In the genomic region with DNA sequence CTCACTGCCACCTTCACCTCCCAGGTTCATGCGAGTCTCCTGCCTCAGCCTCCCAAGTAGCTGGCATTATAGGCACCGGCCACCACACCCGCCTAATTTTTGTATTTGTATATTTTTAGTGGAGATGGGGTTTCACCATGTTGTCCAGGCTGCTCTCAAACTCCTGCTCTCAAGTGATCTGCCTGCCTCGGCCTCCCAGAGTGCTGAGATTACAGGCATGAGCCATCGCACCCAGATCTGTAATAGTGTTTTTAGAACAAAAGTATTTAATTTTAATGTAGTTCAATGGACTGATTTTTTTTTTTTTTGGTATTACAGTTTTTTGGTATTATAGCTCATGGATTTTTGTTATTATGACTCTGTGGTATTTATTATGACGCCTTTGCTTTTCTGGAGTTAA, we compare ENCODE assay signal across 31 cellular contexts.
"Had no signal": no experiment of that assay in that cellular context is flagged by ENCODE, and none has a peak within 500 bp of the region (broad histone marks: within the 10 kb centered on the region; RNA-seq: fewer than 3 reads in every experiment).

No MANE protein-coding gene starts in this region.

- H3K27me3 ChIP-seq: ascending aorta, brain microvascular endothelial cell, cardiac muscle cell, MG63, Peyer's patch had no signal

- H3K9me3 ChIP-seq: ascending aorta, MG63, Peyer's patch had no signal

- H3K27ac ChIP-seq: ascending aorta, brain microvascular endothelial cell, cardiac muscle cell, KMS-11, Peyer's patch had no signal

- DNase-seq: activated CD4-positive, alpha-beta T cell treated with anti-CD3 and anti-CD28 coated beads for 4 hours; activated CD4-positive, alpha-beta T cell treated with anti-CD3 and anti-CD28 coated beads, Interleukin-2, amount 50 U/mL, for 4 hours; activated CD8-positive, alpha-beta memory T cell treated with anti-CD3 and anti-CD28 coated beads, Interleukin-2, amount 50 U/mL, for 48 hours; activated CD8-positive, alpha-beta T cell treated with anti-CD3 and anti-CD28 coated beads, Interleukin-2, amount 10 ng/mL, durations not matched to agents 7 days and 5 days; activated effector memory CD4-positive, alpha-beta T cell treated with Interleukin-2 at 50 U/mL for 16 hours; activated naive CD4-positive, alpha-beta T cell; activated naive CD8-positive, alpha-beta T cell treated with anti-CD3 and anti-CD28 coated beads, Interleukin-2, amount 50 U/mL, for 24 hours; activated T-cell treated with anti-CD3 and anti-CD28 coated beads, Interleukin-2, amount 50 U/mL, for 1 hour; amniotic stem cell; brain microvascular endothelial cell; MG63; MV-4-11; NCI-H1092 treated with DMSO at 0.1 percent for 48 hours; NCI-H1417 treated with DMSO at 0.1 percent for 48 hours; NCI-H1694; NCI-H2029; NCI-H2107; NCI-H2171 treated with DMSO at 0.1 percent for 48 hours; NCI-H226; NCI-H510A; NCI-H69; Peyer's patch; SHP77 treated with DMSO at 0.1 percent for 48 hours; T-helper 2 cell; T1000 had no signal

- H3K9me3 Mint-ChIP-seq: activated naive CD4-positive, alpha-beta T cell treated with anti-CD3 and anti-CD28 coated beads, Interleukin-2, amount 50 U/mL, for 24 hours; activated naive CD8-positive, alpha-beta T cell treated with anti-CD3 and anti-CD28 coated beads, Interleukin-2, amount 50 U/mL, for 24 hours had no signal

- H3K4me2 ChIP-seq: KMS-11 had no signal

- H3K4me3 ChIP-seq: ascending aorta, cardiac muscle cell, MG63, Peyer's patch had no signal

- ATAC-seq: activated CD4-positive, CD25-positive, alpha-beta regulatory T cell treated with anti-CD3 and anti-CD28 coated beads, Interleukin-2, amount 50 U/mL, for 24 hours; activated CD8-positive, alpha-beta T cell treated with anti-CD3 and anti-CD28 coated beads, Interleukin-2, amount 10 ng/mL, durations not matched to agents 7 days and 5 days; activated naive CD8-positive, alpha-beta T cell treated with anti-CD3 and anti-CD28 coated beads, Interleukin-2, amount 50 U/mL, for 24 hours had no signal

- H3K36me3 ChIP-seq: cardiac muscle cell, Peyer's patch had no signal

- H3K9ac ChIP-seq: KMS-11 had no signal

- FAIRE-seq: TTC549 had no signal

- H3K27ac Mint-ChIP-seq: activated CD8-positive, alpha-beta T cell treated with anti-CD3 and anti-CD28 coated beads, Interleukin-2, amount 10 ng/mL, durations not matched to agents 7 days and 5 days; activated naive CD4-positive, alpha-beta T cell treated with anti-CD3 and anti-CD28 coated beads, Interleukin-2, amount 50 U/mL, for 24 hours; activated naive CD8-positive, alpha-beta T cell treated with anti-CD3 and anti-CD28 coated beads, Interleukin-2, amount 50 U/mL, for 24 hours had no signal

- H3K27me3 Mint-ChIP-seq: activated naive CD4-positive, alpha-beta T cell treated with anti-CD3 and anti-CD28 coated beads, Interleukin-2, amount 50 U/mL, for 24 hours; activated naive CD8-positive, alpha-beta T cell treated with anti-CD3 and anti-CD28 coated beads, Interleukin-2, amount 50 U/mL, for 24 hours had no signal

- H3K4me3 Mint-ChIP-seq: activated CD8-positive, alpha-beta T cell treated with anti-CD3 and anti-CD28 coated beads, Interleukin-2, amount 10 ng/mL, durations not matched to agents 7 days and 5 days; activated naive CD4-positive, alpha-beta T cell treated with anti-CD3 and anti-CD28 coated beads, Interleukin-2, amount 50 U/mL, for 24 hours; activated naive CD8-positive, alpha-beta T cell treated with anti-CD3 and anti-CD28 coated beads, Interleukin-2, amount 50 U/mL, for 24 hours had no signal
